9 cellular contexts compared by ENCODE assay signal in genomic region chr18:50819027-50819726, GRCh38. TPM values are rescaled to one million over a fixed set of nuclear protein-coding genes. Genes with fewer than 3 reads are reported as not detected.
DNase-seq lines count a peak whose midpoint lies in the region; ATAC-seq and TF ChIP-seq lines count a peak whose summit lies in the region.
"Had no signal": no experiment of that assay in that cellular context is flagged by ENCODE, and none has a peak within 500 bp of the region (broad histone marks: within the 10 kb centered on the region; RNA-seq: fewer than 3 reads in every experiment).

No MANE protein-coding gene starts in this region.

- H3K27me3 Mint-ChIP-seq in osteocyte (ENCODE audit: unreplicated experiment), result peaks cover 16% of the 10 kb centered on the region

- no peaks in the 10 kb centered on the region for H3K9me3 Mint-ChIP-seq in osteocyte (ENCODE audit: unreplicated experiment)
- H3K9me3 Mint-ChIP-seq: mesothelial cell of epicardium had no signal

- H3K27me3 ChIP-seq in MG63 (no peaks in the 10 kb centered on the region), tibial nerve (no peaks in the 10 kb centered on the region)

- H3K4me3 ChIP-seq in MG63 (peak overlapping the region; percentile 16), cardiac fibroblast (replicated peaks in 1 of 2; ENCODE audit: low read depth in 2 of 2, low read length in 2 of 2) (peak overlapping the region; percentile 28 to 37), tibial nerve (peak overlapping the region; percentile 15 to 44 (median 36))

- H3K36me3 ChIP-seq in MG63, result no peaks in the 10 kb centered on the region
- H3K36me3 ChIP-seq in tibial nerve, result no peaks in the 10 kb centered on the region

- TF ChIP-seq EP300 in tibial nerve (IDR thresholded peaks at IDR 0.05), result no peak

- H3K27ac Mint-ChIP-seq in osteocyte (ENCODE audit: unreplicated experiment), result no peak overlapping the region
- H3K27ac Mint-ChIP-seq: mesothelial cell of epicardium had no signal

- ATAC-seq in left lobe of liver (peak; percentile 88), HG03521 (IDR thresholded peaks at IDR 0.05; ENCODE audit: unreplicated experiment) (no peak)

- no peak overlapping the region for H3K4me3 Mint-ChIP-seq in osteocyte (ENCODE audit: unreplicated experiment)
- H3K4me3 Mint-ChIP-seq: mesothelial cell of epicardium had no signal

- TF ChIP-seq POLR2A in tibial nerve (IDR thresholded peaks at IDR 0.05), result no peak

- H3K4me1 ChIP-seq in tibial nerve, result peaks cover 0 to 61% (median 33%) of the 10 kb centered on the region in 4 donors

- WGBS in tibial nerve, 2 donors, result 15 to 22% methylated on average over 16 of the region's 16 CpGs

- H3K36me3 Mint-ChIP-seq in osteocyte (ENCODE audit: unreplicated experiment), result no peaks in the 10 kb centered on the region
- H3K36me3 Mint-ChIP-seq: mesothelial cell of epicardium had no signal

- DNase-seq in DMS114 treated with DMSO at 0.1 percent for 48 hours (lab: John Stamatoyannopoulos, UW; ENCODE audit: unreplicated experiment), result peak; percentile 27
- DNase-seq in MG63, result peak; percentile 4
- DNase-seq in cardiac fibroblast (ENCODE audit: low read depth in 2 of 2), result peak; percentile 18 to 52
- DNase-seq in left lobe of liver (ENCODE audit: low spot score), result peak; percentile 94
- DNase-seq in tibial nerve (ENCODE audit: low spot score in 2 of 2), result no peak
- no peak for DNase-seq in osteocyte (ENCODE audit: extremely low spot score, unreplicated experiment)
- DNase-seq in stimulated activated naive CD4-positive, alpha-beta T cell (lab: John Stamatoyannopoulos, UW), result no peak

- H3K9me3 ChIP-seq in MG63 (no peaks in the 10 kb centered on the region), tibial nerve (no peaks in the 10 kb centered on the region)

- H3K4me1 Mint-ChIP-seq in osteocyte (ENCODE audit: unreplicated experiment), result peaks cover 30% of the 10 kb centered on the region

- TF ChIP-seq CTCF in cardiac fibroblast (IDR thresholded peaks at IDR 0.05; ENCODE audit: low read depth, low read length), result peak; percentile 22
- TF ChIP-seq CTCF in tibial nerve (IDR thresholded peaks at IDR 0.05), result peak in 1 of 5 experiments; percentile 4
- no peak for TF ChIP-seq CTCF in osteocyte (IDR thresholded peaks at IDR 0.05)

- H3K27ac ChIP-seq in tibial nerve, result peak overlapping the region in 3 of 4 donors; percentile 64 to 75 (median 68)

RNA-seq across cellular contexts. Expression of gene MRO, which starts 0.6 kb away (rescaled TPM):
- total RNA-seq in MG63 (2014; rRNA removed; shearing (Covaris generic); ENCODE audit: low replicate concordance), result 0.07 TPM in 1 of 2 replicates, not detected in the other
- total RNA-seq in left lobe of liver (12.0 TPM), tibial nerve (1 to 10 TPM in 3 of 4 donors, under 1 TPM in 1; 0.63 to 2.0 (median 1.4) TPM), osteocyte (not detected in 2 replicates)

RNA-seq across cellular contexts. Expression of gene ME2, which starts 59.7 kb away (rescaled TPM):
- 59.8 and 68.3 TPM in 2 replicates for total RNA-seq in MG63 (2014; rRNA removed; shearing (Covaris generic); ENCODE audit: low replicate concordance)
- 13.2 TPM for total RNA-seq in left lobe of liver
- total RNA-seq in tibial nerve, result 10 to 100 TPM; 32.6 to 55.8 (median 48.0) TPM
- total RNA-seq in osteocyte, result 31.8 and 32.4 TPM in 2 replicates

Comparison
In these comparisons a context has a peak if more than half of its experiments do, and no peak if none do; other contexts are left out.
1. DNase-seq: peak in DMS114 treated with DMSO at 0.1 percent for 48 hours (single experiment), MG63 (single experiment), cardiac fibroblast (2 of 2) and left lobe of liver (single experiment); none in tibial nerve (0 of 2), osteocyte (single experiment) and stimulated activated naive CD4-positive, alpha-beta T cell (0 of 6).
2. Peak in every context shown above with its lines, with median percentiles within 50 percentile points of each other: H3K4me3 ChIP-seq.